Comparison of ENCODE assay signal across 15 cellular contexts in the genomic region with DNA sequence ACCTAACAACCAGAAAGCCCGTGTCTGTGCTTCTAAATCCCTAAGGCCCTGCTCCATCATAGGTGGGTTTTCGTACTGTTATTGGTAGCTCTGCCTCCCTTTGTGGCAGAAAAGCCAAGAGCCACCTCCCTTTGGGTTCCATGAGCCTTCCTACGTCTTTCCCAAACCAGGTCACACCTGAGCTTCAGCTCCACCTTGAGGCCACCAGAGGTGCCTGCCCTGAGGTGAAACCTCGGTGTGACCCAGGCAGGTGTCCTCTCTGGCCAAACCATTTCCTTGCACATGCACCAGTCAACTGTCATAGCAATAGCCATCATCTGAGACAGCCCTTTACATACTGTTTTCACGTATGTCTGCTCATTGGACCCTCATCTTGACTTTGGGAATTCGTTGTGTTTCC.
DNase-seq lines count a peak whose midpoint lies in the region; ATAC-seq and TF ChIP-seq lines count a peak whose summit lies in the region.
"Had no signal": no experiment of that assay in that cellular context is flagged by ENCODE, and none has a peak within 500 bp of the region (broad histone marks: within the 10 kb centered on the region; RNA-seq: fewer than 3 reads in every experiment).

No MANE protein-coding gene starts in this region.

- H3K27ac ChIP-seq in effector memory CD4-positive, alpha-beta T cell (ENCODE audit: insufficient read depth, low read length, poor library complexity, severe bottlenecking): peak overlapping the region; percentile 57
- no peak overlapping the region for H3K27ac ChIP-seq in upper lobe of right lung
- no peak overlapping the region for H3K27ac ChIP-seq in smooth muscle cell (ENCODE audit: low read depth)
- H3K27ac ChIP-seq: adrenal gland, prostate gland had no signal

- H3K27me3 Mint-ChIP-seq in activated naive CD4-positive, alpha-beta T cell treated with anti-CD3 and anti-CD28 coated beads, Interleukin-2, amount 10 ng/mL, durations not matched to agents 7 days and 5 days: no peaks in the 10 kb centered on the region

- peaks cover 0 to 72% of the 10 kb centered on the region in 2 donors for H3K36me3 Mint-ChIP-seq in activated naive CD4-positive, alpha-beta T cell treated with anti-CD3 and anti-CD28 coated beads, Interleukin-2, amount 50 U/mL, for 72 hours
- H3K36me3 Mint-ChIP-seq in activated naive CD4-positive, alpha-beta T cell treated with anti-CD3 and anti-CD28 coated beads, Interleukin-2, amount 10 ng/mL, durations not matched to agents 7 days and 5 days: no peaks in the 10 kb centered on the region

- no peak for DNase-seq in activated naive CD4-positive, alpha-beta T cell treated with anti-CD3 and anti-CD28 coated beads, Interleukin-2, amount 50 U/mL, for 72 hours (ENCODE audit: low spot score in 2 of 2)
- DNase-seq in activated naive CD4-positive, alpha-beta T cell treated with anti-CD3 and anti-CD28 coated beads, Interleukin-2, amount 10 ng/mL, durations not matched to agents 7 days and 5 days: no peak
- DNase-seq in NCI-H69 (lab: John Stamatoyannopoulos, UW) (peak; percentile 5), upper lobe of right lung (no peak), NCI-H1105 (lab: John Stamatoyannopoulos, UW) (no peak), smooth muscle cell (lab: John Stamatoyannopoulos, UW; ENCODE audit: unreplicated experiment) (no peak)
- no peak for DNase-seq in effector memory CD4-positive, alpha-beta T cell
- DNase-seq: adrenal gland; DMS79 treated with DMSO at 0.1 percent for 48 hours; NCI-H2171 treated with DMSO at 0.1 percent for 48 hours; stimulated activated CD4-positive, alpha-beta T cell treated with anti-CD3 and anti-CD28 coated beads, Interleukin-1b, Interleukin-23, amount 100 ng/mL, for 48 hours; stimulated activated naive B cell treated with anti-CD40 and anti-IgM and Interleukin-4, amounts not matched to agents 10 μg/mL and 1 μg/mL and 100 μg/mL, for 72 hours had no signal

- peaks cover 32% of the 10 kb centered on the region for H3K4me1 Mint-ChIP-seq in activated naive CD4-positive, alpha-beta T cell treated with anti-CD3 and anti-CD28 coated beads, Interleukin-2, amount 10 ng/mL, durations not matched to agents 7 days and 5 days

- ATAC-seq in activated naive CD4-positive, alpha-beta T cell treated with anti-CD3 and anti-CD28 coated beads, Interleukin-2, amount 50 U/mL, for 72 hours: no peak
- ATAC-seq in upper lobe of right lung (peak; percentile 55), GM21786 (IDR thresholded peaks at IDR 0.05; ENCODE audit: unreplicated experiment) (no peak)
- ATAC-seq: Panc1; stimulated activated naive B cell treated with anti-CD40 and anti-IgM and Interleukin-4, amounts not matched to agents 10 μg/mL and 1 μg/mL and 100 μg/mL, for 72 hours had no signal

- H3K9me3 Mint-ChIP-seq in activated naive CD4-positive, alpha-beta T cell treated with anti-CD3 and anti-CD28 coated beads, Interleukin-2, amount 50 U/mL, for 72 hours: peaks cover 3 to 41% of the 10 kb centered on the region in 2 donors
- H3K9me3 Mint-ChIP-seq in activated naive CD4-positive, alpha-beta T cell treated with anti-CD3 and anti-CD28 coated beads, Interleukin-2, amount 10 ng/mL, durations not matched to agents 7 days and 5 days: peaks cover 20% of the 10 kb centered on the region

- no peaks in the 10 kb centered on the region for H3K9me3 ChIP-seq in effector memory CD4-positive, alpha-beta T cell (ENCODE audit: control insufficient read depth, low read length)
- H3K9me3 ChIP-seq in upper lobe of right lung (no peaks in the 10 kb centered on the region), smooth muscle cell (replicated peaks; ENCODE audit: low read depth) (no peaks in the 10 kb centered on the region)
- H3K9me3 ChIP-seq: adrenal gland, prostate gland had no signal

- no peak overlapping the region for H2AFZ ChIP-seq in smooth muscle cell (ENCODE audit: low read depth)

- peak overlapping the region; percentile 21 to 73 for H3K27ac Mint-ChIP-seq in activated naive CD4-positive, alpha-beta T cell treated with anti-CD3 and anti-CD28 coated beads, Interleukin-2, amount 50 U/mL, for 72 hours
- no peak overlapping the region for H3K27ac Mint-ChIP-seq in activated naive CD4-positive, alpha-beta T cell treated with anti-CD3 and anti-CD28 coated beads, Interleukin-2, amount 10 ng/mL, durations not matched to agents 7 days and 5 days
- H3K27ac Mint-ChIP-seq: stimulated activated naive B cell treated with anti-CD40 and anti-IgM and Interleukin-4, amounts not matched to agents 10 μg/mL and 1 μg/mL and 100 μg/mL, for 72 hours had no signal

- 85% methylated on average over 6 of the region's 6 CpGs for WGBS in smooth muscle cell (ENCODE audit: low lambda C conversion rate)

- H3K9ac ChIP-seq in smooth muscle cell (ENCODE audit: low read depth): no peak overlapping the region

- H4K20me1 ChIP-seq in smooth muscle cell (ENCODE audit: low read depth): no peaks in the 10 kb centered on the region

- H3K27me3 ChIP-seq in effector memory CD4-positive, alpha-beta T cell (replicated peaks; ENCODE audit: control insufficient read depth, insufficient read depth, low read length, poor library complexity, severe bottlenecking): no peaks in the 10 kb centered on the region
- H3K27me3 ChIP-seq in upper lobe of right lung (no peaks in the 10 kb centered on the region), smooth muscle cell (ENCODE audit: low read depth) (no peaks in the 10 kb centered on the region)
- H3K27me3 ChIP-seq: adrenal gland had no signal

- no peak overlapping the region for H3K4me2 ChIP-seq in smooth muscle cell

- CTCF ChIA-PET in activated naive CD4-positive, alpha-beta T cell treated with anti-CD3 and anti-CD28 coated beads, Interleukin-2, amount 10 ng/mL, durations not matched to agents 7 days and 5 days (lab: Charles Lee): interaction anchor here (1.1 to 1.3 kb wide), 2 partner anchors 50 to 56 kb away, joined by 3 to 5 read pairs; no protein-coding TSS in a partner anchor

- intact Hi-C loops in upper lobe of right lung (cut with DNase I): no loop called here

- no peaks in the 10 kb centered on the region for H3K79me2 ChIP-seq in smooth muscle cell (ENCODE audit: low read depth)

- peaks cover 11% of the 10 kb centered on the region for H3K4me1 ChIP-seq in effector memory CD4-positive, alpha-beta T cell (ENCODE audit: control insufficient read depth, insufficient read depth, low read length, poor library complexity, severe bottlenecking)
- H3K4me1 ChIP-seq in upper lobe of right lung: no peaks in the 10 kb centered on the region
- no peaks in the 10 kb centered on the region for H3K4me1 ChIP-seq in smooth muscle cell (ENCODE audit: low read depth)
- H3K4me1 ChIP-seq: adrenal gland, prostate gland had no signal

- no peaks in the 10 kb centered on the region for H3F3A ChIP-seq in smooth muscle cell (ENCODE audit: low read depth)

- H3K36me3 ChIP-seq in effector memory CD4-positive, alpha-beta T cell (ENCODE audit: control insufficient read depth, insufficient read depth, low read length): no peaks in the 10 kb centered on the region
- no peaks in the 10 kb centered on the region for H3K36me3 ChIP-seq in upper lobe of right lung
- no peaks in the 10 kb centered on the region for H3K36me3 ChIP-seq in smooth muscle cell (ENCODE audit: low read depth)
- H3K36me3 ChIP-seq: adrenal gland, prostate gland had no signal

- no peak for TF ChIP-seq CTCF in upper lobe of right lung (IDR thresholded peaks at IDR 0.05)
- no peak for TF ChIP-seq CTCF in smooth muscle cell (IDR thresholded peaks at IDR 0.05; ENCODE audit: borderline replicate concordance, insufficient read depth, poor library complexity, severe bottlenecking)

- no peak overlapping the region for H3K4me3 ChIP-seq in effector memory CD4-positive, alpha-beta T cell (ENCODE audit: insufficient read depth, low read depth, low read length, poor library complexity, severe bottlenecking)
- H3K4me3 ChIP-seq in upper lobe of right lung (no peak overlapping the region), smooth muscle cell (no peak overlapping the region)
- H3K4me3 ChIP-seq: adrenal gland, prostate gland had no signal

- no peak overlapping the region for H3K4me3 Mint-ChIP-seq in activated naive CD4-positive, alpha-beta T cell treated with anti-CD3 and anti-CD28 coated beads, Interleukin-2, amount 10 ng/mL, durations not matched to agents 7 days and 5 days
- H3K4me3 Mint-ChIP-seq: stimulated activated naive B cell treated with anti-CD40 and anti-IgM and Interleukin-4, amounts not matched to agents 10 μg/mL and 1 μg/mL and 100 μg/mL, for 72 hours had no signal
